In the genomic region with DNA sequence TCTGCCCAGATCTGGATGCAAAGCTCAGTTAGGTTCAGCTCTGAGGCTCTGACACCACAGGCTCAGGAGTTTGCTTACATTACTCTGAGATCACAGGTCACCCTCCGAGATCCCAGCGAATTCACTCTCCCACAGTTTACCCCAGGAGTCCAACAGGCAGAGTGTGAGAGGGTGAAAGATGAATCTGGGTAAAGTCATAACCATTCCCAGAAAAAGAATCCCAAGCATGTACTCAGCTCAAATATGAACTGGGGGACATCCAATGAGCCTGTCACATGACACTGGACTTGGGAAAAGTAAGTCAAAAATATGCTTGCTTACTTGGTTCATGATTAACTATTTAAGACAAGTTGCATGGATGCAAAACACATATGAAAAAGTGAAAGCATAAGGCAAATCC, we compare ENCODE assay signal across 25 cellular contexts.
A peak's percentile ranks its signal among the peaks of the same experiment; 100 is the strongest.
DNase-seq lines count a peak whose midpoint lies in the region; ATAC-seq and TF ChIP-seq lines count a peak whose summit lies in the region.
"Had no signal": no experiment of that assay in that cellular context is flagged by ENCODE, and none has a peak within 500 bp of the region (broad histone marks: within the 10 kb centered on the region; RNA-seq: fewer than 3 reads in every experiment).

No MANE protein-coding gene starts in this region.

- H3K4me3 ChIP-seq in fibroblast of mammary gland (ENCODE audit: control insufficient read depth, low read depth, low read length) (no peak overlapping the region), retinal pigment epithelial cell (ENCODE audit: low read length) (no peak overlapping the region)
- H3K4me3 ChIP-seq: dorsolateral prefrontal cortex, left lung, mucosa of descending colon, PC-9, right atrium auricular region, SJCRH30, tibial nerve had no signal

- DNase-seq in EH (ENCODE audit: low read depth), result peak; percentile 94
- DNase-seq in amniotic epithelial cell (ENCODE audit: low read depth), result peak; percentile 14
- DNase-seq in fibroblast of mammary gland (ENCODE audit: low read depth), result peak; percentile 41
- peak; percentile 49 for DNase-seq in retinal pigment epithelial cell (ENCODE audit: low read depth)
- DNase-seq in NCI-H2171 treated with DMSO at 0.1 percent for 48 hours (lab: John Stamatoyannopoulos, UW), result no peak
- no peak for DNase-seq in stimulated activated CD4-positive, alpha-beta T cell treated with anti-CD3 and anti-CD28 coated beads, Interleukin-2, amount 100 ng/mL, for 48 hours
- no peak for DNase-seq in stimulated activated naive CD4-positive, alpha-beta T cell (lab: John Stamatoyannopoulos, UW)
- DNase-seq: activated CD4-positive, alpha-beta memory T cell treated with anti-CD3 and anti-CD28 coated beads for 36 hours; activated naive CD4-positive, alpha-beta T cell treated with anti-CD3 and anti-CD28 coated beads for 36 hours; activated T-cell treated with anti-CD3 and anti-CD28 coated beads, Interleukin-2, amount 50 U/mL, for 1 hour; AML-193; COR-L47; dorsolateral prefrontal cortex; glutamatergic neuron; left lung; mucosa of descending colon; NCI-H2227 treated with DMSO at 0.1 percent for 48 hours; PC-9; SJCRH30; stimulated activated naive B cell treated with anti-CD40 and anti-IgM and Interleukin-4, amounts not matched to agents 10 μg/mL and 1 μg/mL and 100 μg/mL, for 72 hours; T-helper 17 cell; WERI-Rb-1 had no signal

- ATAC-seq in GM21528 (IDR thresholded peaks at IDR 0.05; ENCODE audit: low FRiP score, unreplicated experiment), result no peak
- ATAC-seq: left lung; mucosa of descending colon; stimulated activated naive B cell treated with anti-CD40 and anti-IgM and Interleukin-4, amounts not matched to agents 10 μg/mL and 1 μg/mL and 100 μg/mL, for 72 hours; T-helper 17 cell had no signal

- TF ChIP-seq CTCF in fibroblast of mammary gland (conservative IDR thresholded peaks at IDR 0.05; ENCODE audit: control insufficient read depth, insufficient read depth, low read depth, low read length), result no peak
- TF ChIP-seq CTCF in retinal pigment epithelial cell (conservative IDR thresholded peaks at IDR 0.05; ENCODE audit: low read depth, low read length), result no peak

Comparison
In these comparisons a context has a peak if more than half of its experiments do, and no peak if none do; other contexts are left out.
1. DNase-seq: peak in EH (single experiment), amniotic epithelial cell (single experiment), fibroblast of mammary gland (single experiment) and retinal pigment epithelial cell (single experiment); none in NCI-H2171 treated with DMSO at 0.1 percent for 48 hours (single experiment), stimulated activated CD4-positive, alpha-beta T cell treated with anti-CD3 and anti-CD28 coated beads, Interleukin-2, amount 100 ng/mL, for 48 hours (0 of 2) and stimulated activated naive CD4-positive, alpha-beta T cell (0 of 6).